In the genomic region with DNA sequence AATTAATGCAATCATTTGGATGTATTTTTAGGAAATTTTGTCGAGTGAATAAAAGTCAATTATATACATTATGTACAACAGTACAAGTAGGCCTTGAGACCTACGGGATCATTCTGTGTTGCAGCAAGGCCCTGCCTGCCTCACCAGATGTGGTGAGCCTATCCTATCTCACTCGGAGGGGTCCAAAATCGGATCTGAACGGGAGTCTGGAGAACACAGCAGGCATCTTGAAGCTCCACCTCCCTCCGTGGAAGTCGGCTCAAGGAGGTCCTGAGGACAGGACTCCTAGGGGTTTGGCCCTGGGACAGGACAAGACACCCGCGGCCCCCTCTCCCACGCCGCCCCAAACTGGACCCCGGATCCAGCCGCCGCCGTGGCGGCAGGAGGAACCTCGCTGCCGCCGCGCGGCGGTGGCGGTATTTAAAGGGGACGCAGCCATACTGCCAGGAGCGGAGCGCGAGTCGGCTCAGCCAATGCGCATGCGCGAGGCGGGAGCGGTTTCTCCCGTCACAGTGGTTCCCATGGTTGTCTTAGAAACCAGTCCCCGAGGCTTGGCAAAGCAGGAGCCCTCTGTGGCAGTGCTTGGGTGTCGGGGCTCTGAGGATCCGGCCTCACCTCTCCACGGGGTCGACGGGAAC, we compare ENCODE assay signal across 8 cellular contexts.
A peak's percentile ranks its signal among the peaks of the same experiment; 100 is the strongest.
DNase-seq lines count a peak whose midpoint lies in the region; ATAC-seq, FAIRE-seq and TF ChIP-seq lines count a peak whose summit lies in the region.
"Not testable (repeated sequence)": the region's sequence is repeated elsewhere in the genome, so short reads cannot be mapped to it uniquely, and the experiment has no call there.

No MANE protein-coding gene starts in this region.

- not testable (repeated sequence) for H3K27me3 Mint-ChIP-seq in CD4-positive, CD25-positive, alpha-beta regulatory T cell

- WGBS in gastroesophageal sphincter (ENCODE audit: low coverage in 1 of 2), 2 donors: no CpG with 5 or more reads among the region's 40 CpGs
- WGBS in pancreas, 2 donors: 0% methylated on average over 12 to 17 of the region's 40 CpGs

- not testable (repeated sequence) for H3K4me1 ChIP-seq in CD4-positive, CD25-positive, alpha-beta regulatory T cell (ENCODE audit: control insufficient read depth, insufficient read depth, low read length, poor library complexity, severe bottlenecking); gastroesophageal sphincter; pancreas

- TF ChIP-seq CTCF in gastroesophageal sphincter (IDR thresholded peaks at IDR 0.05): peak in 1 of 4 experiments; percentile 21
- not testable (repeated sequence) for TF ChIP-seq CTCF in pancreas (IDR thresholded peaks at IDR 0.05)

- intact Hi-C loops in pancreas (cut with DNase I): not testable (repeated sequence)

- not testable (repeated sequence) for H3K4me3 ChIP-seq in CD4-positive, CD25-positive, alpha-beta regulatory T cell (ENCODE audit: low read depth, low read length)
- peak overlapping the region; percentile 40 to 47 for H3K4me3 ChIP-seq in gastroesophageal sphincter
- peak overlapping the region in 2 of 4 donors; percentile 29 to 43 for H3K4me3 ChIP-seq in pancreas

- H3K27ac Mint-ChIP-seq in CD4-positive, CD25-positive, alpha-beta regulatory T cell: not testable (repeated sequence)

- peak; percentile 62 to 76 for ATAC-seq in CD4-positive, CD25-positive, alpha-beta regulatory T cell (ENCODE audit: low read depth in 2 of 2)
- peak; percentile 82 for ATAC-seq in GM21381 (IDR thresholded peaks at IDR 0.05; ENCODE audit: unreplicated experiment)
- peak; percentile 84 for ATAC-seq in HG03108 (IDR thresholded peaks at IDR 0.05; ENCODE audit: unreplicated experiment)
- ATAC-seq in gastroesophageal sphincter: peak; percentile 89
- peak; percentile 68 to 81 (median 78) for ATAC-seq in pancreas

- not testable (repeated sequence) for TF ChIP-seq POLR2A in gastroesophageal sphincter (IDR thresholded peaks at IDR 0.05)

- not testable (repeated sequence) for H3K9me3 Mint-ChIP-seq in CD4-positive, CD25-positive, alpha-beta regulatory T cell

- peak in 2 of 3 donors; percentile 71 to 84 for DNase-seq in CD4-positive, CD25-positive, alpha-beta regulatory T cell
- DNase-seq in T-helper 9 cell (peak; percentile 67), activated T-helper 1 cell treated with Interleukin-2 at 50 U/mL for 16 hours (ENCODE audit: low read depth) (peak; percentile 68), pancreas (peak; percentile 88 to 99 (median 94))
- DNase-seq in stimulated activated CD8-positive, alpha-beta memory T cell treated with anti-CD3 and anti-CD28 coated beads, Interleukin-15, amount 100 ng/mL, for 48 hours (ENCODE audit: low read depth in 2 of 2): peak; percentile 76 to 90

- not testable (repeated sequence) for H3K4me1 Mint-ChIP-seq in CD4-positive, CD25-positive, alpha-beta regulatory T cell

- H3K36me3 ChIP-seq in CD4-positive, CD25-positive, alpha-beta regulatory T cell (ENCODE audit: control insufficient read depth, insufficient read depth, low read length); gastroesophageal sphincter; pancreas: not testable (repeated sequence)

- H3K36me3 Mint-ChIP-seq in CD4-positive, CD25-positive, alpha-beta regulatory T cell: not testable (repeated sequence)

- H3K9me3 ChIP-seq in CD4-positive, CD25-positive, alpha-beta regulatory T cell (ENCODE audit: control insufficient read depth in 2 of 2, low read length in 2 of 2); gastroesophageal sphincter; pancreas: not testable (repeated sequence)

- H3K27ac ChIP-seq in CD4-positive, CD25-positive, alpha-beta regulatory T cell (ENCODE audit: insufficient read depth, low read length, poor library complexity, severe bottlenecking): not testable (repeated sequence)
- peak overlapping the region in 3 of 4 donors; percentile 65 to 73 (median 68) for H3K27ac ChIP-seq in gastroesophageal sphincter
- H3K27ac ChIP-seq in pancreas: peak overlapping the region in 2 of 4 donors; percentile 58

- not testable (repeated sequence) for FAIRE-seq in pancreas (lab: Jason Lieb, UNC)

- H3K27me3 ChIP-seq in CD4-positive, CD25-positive, alpha-beta regulatory T cell (ENCODE audit: control insufficient read depth, insufficient read depth, low read length); gastroesophageal sphincter; pancreas: not testable (repeated sequence)

- TF ChIP-seq EP300 in gastroesophageal sphincter (IDR thresholded peaks at IDR 0.05): not testable (repeated sequence)

- peak overlapping the region in 1 of 4 donors; percentile 46 for H3K4me3 Mint-ChIP-seq in CD4-positive, CD25-positive, alpha-beta regulatory T cell
